ENCODE assay signal across 8 cellular contexts in the genomic region with DNA sequence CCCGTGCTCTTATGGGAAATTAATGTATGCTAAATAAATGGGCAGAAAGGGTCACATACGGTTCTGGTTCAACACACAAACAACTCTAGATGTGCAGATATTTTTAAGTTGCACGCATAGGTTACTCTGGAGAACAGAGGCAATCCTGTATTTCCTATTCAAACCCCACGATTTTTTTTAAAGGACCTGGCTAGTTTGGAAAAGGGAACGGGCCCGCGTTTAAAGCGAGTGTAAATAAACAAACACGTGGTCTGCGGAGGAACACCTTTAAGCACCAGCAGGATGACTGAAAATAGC. TPM values are rescaled to one million over a fixed set of nuclear protein-coding genes. Genes with fewer than 3 reads are reported as not detected.
DNase-seq lines count a peak whose midpoint lies in the region; ATAC-seq and TF ChIP-seq lines count a peak whose summit lies in the region.

No MANE protein-coding gene starts in this region.

- H3K9me3 ChIP-seq in HUES6 (ENCODE audit: control insufficient read depth, insufficient read depth, low read depth, low read length): no peaks in the 10 kb centered on the region

- H3K27me3 Mint-ChIP-seq in brain: peaks cover 9% of the 10 kb centered on the region

- no peaks in the 10 kb centered on the region for H3K4me1 ChIP-seq in HUES6 (ENCODE audit: control insufficient read depth, insufficient read depth, low read length)

- H3K36me3 ChIP-seq in HUES6 (ENCODE audit: control insufficient read depth, insufficient read depth, low read length): peaks cover 38% of the 10 kb centered on the region

- peak overlapping the region; percentile 87 to 99 (median 96) for H3K27ac Mint-ChIP-seq in brain

- peak overlapping the region; percentile 94 for H3K9ac ChIP-seq in HUES6 (ENCODE audit: low read length)

- no peaks in the 10 kb centered on the region for H3K27me3 ChIP-seq in HUES6 (ENCODE audit: control insufficient read depth, insufficient read depth, low read length)

- H3K36me3 Mint-ChIP-seq in brain: peaks cover 32% of the 10 kb centered on the region

- peak overlapping the region; percentile 89 to 100 (median 98) for H3K4me3 Mint-ChIP-seq in brain

- DNase-seq in AG09309 (ENCODE audit: low read depth): no peak
- DNase-seq in midbrain (lab: John Stamatoyannopoulos, UW): peak; percentile 25
- no peak for DNase-seq in NCI-H146 treated with DMSO at 0.1 percent for 48 hours (lab: John Stamatoyannopoulos, UW; ENCODE audit: unreplicated experiment)
- no peak for DNase-seq in NCI-H2227 treated with DMSO at 0.1 percent for 48 hours (lab: John Stamatoyannopoulos, UW)
- DNase-seq in mesenteric fat pad (ENCODE audit: low spot score): no peak

- no peaks in the 10 kb centered on the region for H3K9me3 Mint-ChIP-seq in brain

- ATAC-seq in GM19455 (IDR thresholded peaks at IDR 0.05; ENCODE audit: unreplicated experiment): peak; percentile 40

- H3K27ac ChIP-seq in HUES6 (ENCODE audit: low read depth, low read length): peak overlapping the region; percentile 88

- H3K4me3 ChIP-seq in AG09309 (ENCODE audit: control insufficient read depth, low read depth, low read length): peak overlapping the region; percentile 94
- H3K4me3 ChIP-seq in HUES6 (ENCODE audit: low read depth, low read length): peak overlapping the region; percentile 83

- H3K4me1 Mint-ChIP-seq in brain: peaks cover 42% of the 10 kb centered on the region

- TF ChIP-seq CTCF in AG09309 (IDR thresholded peaks at IDR 0.05; ENCODE audit: control insufficient read depth, insufficient read depth, low read depth, low read length, missing control alignments) (no peak), brain (conservative IDR thresholded peaks at IDR 0.05) (no peak)

RNA-seq across cellular contexts. Expression of gene MRE11, which starts 0.6 kb away (rescaled TPM):
- 8.6 TPM for polyA plus RNA-seq in brain (ENCODE audit: insufficient read depth, low read depth, low replicate concordance)
- total RNA-seq in mesenteric fat pad: 14.1 TPM

RNA-seq across cellular contexts. Expression of gene ANKRD49, which starts 0.7 kb away (rescaled TPM):
- polyA plus RNA-seq in brain (ENCODE audit: insufficient read depth, low read depth, low replicate concordance): 5.4 TPM
- total RNA-seq in mesenteric fat pad: 10.1 TPM

RNA-seq across cellular contexts. Expression of gene C11orf97, which starts 19.2 kb away (rescaled TPM):
- polyA plus RNA-seq in brain (ENCODE audit: insufficient read depth, low read depth, low replicate concordance): not detected
- not detected for total RNA-seq in mesenteric fat pad

RNA-seq across cellular contexts. Expression of gene FUT4, which starts 50.6 kb away (rescaled TPM):
- 0.76 TPM for polyA plus RNA-seq in brain (ENCODE audit: insufficient read depth, low read depth, low replicate concordance)
- 5.5 TPM for total RNA-seq in mesenteric fat pad
